In genomic region chr6:2433686-2434085, GRCh38 we compare ENCODE assay signal across 25 cellular contexts.
DNase-seq lines count a peak whose midpoint lies in the region; ATAC-seq and TF ChIP-seq lines count a peak whose summit lies in the region.
"Had no signal": no experiment of that assay in that cellular context is flagged by ENCODE, and none has a peak within 500 bp of the region (broad histone marks: within the 10 kb centered on the region; RNA-seq: fewer than 3 reads in every experiment).

No MANE protein-coding gene starts in this region.

- WGBS in spleen, 5 donors = 53 to 73% (median 63%) methylated on average over 4 to 8 of the region's 8 CpGs

- H2AFZ ChIP-seq in HCT116 (ENCODE audit: low read depth, low read length, poor library complexity, severe bottlenecking) = peak overlapping the region; percentile 7

- TF ChIP-seq RAD21 in HCT116 (IDR thresholded peaks at IDR 0.05; ENCODE audit: low read depth) = no peak

- no peaks in the 10 kb centered on the region for H3K27me3 Mint-ChIP-seq in T-helper 17 cell

- no peaks in the 10 kb centered on the region for H3K4me1 Mint-ChIP-seq in T-helper 17 cell
- H3K4me1 Mint-ChIP-seq: naive thymus-derived CD8-positive, alpha-beta T cell; WTC11 had no signal

- no peak for DNase-seq in HCT116 (ENCODE audit: low read depth, low spot score)
- peak; percentile 38 for DNase-seq in OCI-M1 (lab: John Stamatoyannopoulos, UW)
- DNase-seq in foreskin keratinocyte = no peak
- DNase-seq in spleen = peak; percentile 76
- no peak for DNase-seq in inferior parietal cortex (ENCODE audit: extremely low spot score)
- DNase-seq in NCI-H345 treated with DMSO at 0.1 percent for 48 hours (lab: John Stamatoyannopoulos, UW; ENCODE audit: unreplicated experiment) = no peak
- DNase-seq in T-helper 17 cell = no peak
- DNase-seq: activated CD4-positive, alpha-beta memory T cell treated with anti-CD3 and anti-CD28 coated beads for 36 hours; activated gamma-delta T cell treated with Interleukin-2 at 50 U/mL for 16 hours; activated T-cell treated with anti-CD3 and anti-CD28 coated beads for 4 hours; CD8-positive, alpha-beta T cell; dermis blood vessel endothelial cell; foreskin fibroblast; GOT3; hippocampal formation; naive thymus-derived CD8-positive, alpha-beta T cell; NCI-H1105 treated with DMSO at 0.1 percent for 48 hours; NCI-H2081; ovary; right cardiac atrium; SIG-M5; stimulated activated CD4-positive, alpha-beta T cell treated with anti-CD3 and anti-CD28 coated beads, Interleukin-15, amount 100 ng/mL, for 24 hours; T-helper 2 cell had no signal

- TF ChIP-seq POLR2A in HCT116 (IDR thresholded peaks at IDR 0.05; ENCODE audit: borderline replicate concordance, extremely low read depth, insufficient read depth, insufficient read length) (no peak), spleen (IDR thresholded peaks at IDR 0.05) (no peak)

- no peaks in the 10 kb centered on the region for H3K79me2 ChIP-seq in HCT116 (ENCODE audit: insufficient read depth, low read length)

- CTCF ChIA-PET in HCT116 (lab: Charles Lee) = no interaction called here

- no peaks in the 10 kb centered on the region for H3K9me2 ChIP-seq in HCT116 (ENCODE audit: insufficient read depth)

- no peak overlapping the region for H3K4me3 Mint-ChIP-seq in T-helper 17 cell
- H3K4me3 Mint-ChIP-seq: activated CD4-positive, alpha-beta memory T cell treated with anti-CD3 and anti-CD28 coated beads for 36 hours; CD8-positive, alpha-beta T cell; naive thymus-derived CD8-positive, alpha-beta T cell; WTC11 had no signal

- H3K27ac ChIP-seq in HCT116 (ENCODE audit: low read depth, low read length) (peak overlapping the region; percentile 32; the same call in 1 of the 2 replicates), foreskin keratinocyte (peak overlapping the region; percentile 61), spleen (no peak overlapping the region)
- H3K27ac ChIP-seq: ovary had no signal

- H3K36me3 Mint-ChIP-seq in T-helper 17 cell (ENCODE audit: low read depth) = peaks cover 6% of the 10 kb centered on the region
- H3K36me3 Mint-ChIP-seq: activated CD4-positive, alpha-beta memory T cell treated with anti-CD3 and anti-CD28 coated beads for 36 hours; CD8-positive, alpha-beta T cell; WTC11 had no signal

- H3K4me3 ChIP-seq in HCT116 (replicated peaks in 1 of 2; ENCODE audit: low read depth in 1 of 2, low read length in 2 of 2) (peak overlapping the region in 1 of 2 experiments; percentile 31; a peak in 1 of 4 replicates), spleen (no peak overlapping the region)
- H3K4me3 ChIP-seq: K562, ovary had no signal

- peak overlapping the region; percentile 76 for H3K4me2 ChIP-seq in HCT116 (ENCODE audit: low read length)

- ATAC-seq in HCT116 (peak; percentile 48; the same call in 1 of the 2 replicates), foreskin keratinocyte (peak; percentile 23), T-helper 17 cell (no peak)
- ATAC-seq: CD8-positive, alpha-beta T cell; K562; naive thymus-derived CD8-positive, alpha-beta T cell; right cardiac atrium; WTC11 had no signal

- no peak overlapping the region for H3K27ac Mint-ChIP-seq in T-helper 17 cell
- H3K27ac Mint-ChIP-seq: activated CD4-positive, alpha-beta memory T cell treated with anti-CD3 and anti-CD28 coated beads for 36 hours; CD8-positive, alpha-beta T cell; WTC11 had no signal

- H3K27me3 ChIP-seq in HCT116 (ENCODE audit: insufficient read depth, low read length) (no peaks in the 10 kb centered on the region), foreskin keratinocyte (peaks cover 2% of the 10 kb centered on the region), spleen (replicated peaks in 1 of 7) (no peaks in the 10 kb centered on the region)
- H3K27me3 ChIP-seq: ovary had no signal

- no peak for TF ChIP-seq CTCF in HCT116 (IDR thresholded peaks at IDR 0.05 in 2 of 3, conservative IDR thresholded peaks at IDR 0.05 in 1 of 3; ENCODE audit: borderline replicate concordance in 1 of 3, insufficient read depth in 1 of 3, low read depth in 2 of 3, low read length in 2 of 3)
- TF ChIP-seq CTCF in foreskin keratinocyte (conservative IDR thresholded peaks at IDR 0.05) = no peak
- no peak for TF ChIP-seq CTCF in spleen (IDR thresholded peaks at IDR 0.05 in 8 of 11, conservative IDR thresholded peaks at IDR 0.05 in 3 of 11)

- no TSS peak for BruUV-seq in HCT116 (replicated peaks; lab: Mats Ljungman, UMichigan)

- RAD21 ChIA-PET in HCT116 (lab: Charles Lee; ENCODE audit: low non-redundant PET in 1 of 2, low total read pairs in 2 of 2, uncharacterized antibody in 2 of 2, unreplicated experiment in 2 of 2) = no interaction called here

- H4K20me1 ChIP-seq in HCT116 (ENCODE audit: insufficient read depth) = no peaks in the 10 kb centered on the region

- H3K36me3 ChIP-seq in HCT116 (ENCODE audit: control insufficient read depth in 1 of 2, insufficient read depth in 2 of 2, low read length in 2 of 2) = no peaks in the 10 kb centered on the region
- no peaks in the 10 kb centered on the region for H3K36me3 ChIP-seq in spleen
- H3K36me3 ChIP-seq: ovary had no signal

- intact Hi-C loops in HCT116 (cut with micrococcal nuclease) (no loop called here), spleen (cut with DNase I; ENCODE audit: low total_unique reads) (no loop called here)

- H3K9ac ChIP-seq in HCT116 (ENCODE audit: low read length) = peak overlapping the region; percentile 51

- POLR2A ChIA-PET in HCT116 (lab: Charles Lee) = no interaction called here

- H3K4me1 ChIP-seq in HCT116 (ENCODE audit: control insufficient read depth in 1 of 2, insufficient read depth in 2 of 2, low read length in 2 of 2) (peaks cover 12 to 50% of the 10 kb centered on the region in 2 experiments), foreskin keratinocyte (peaks cover 25% of the 10 kb centered on the region), spleen (no peaks in the 10 kb centered on the region)

- H3K9me3 ChIP-seq in HCT116 (ENCODE audit: control insufficient read depth in 1 of 2, insufficient read depth in 1 of 2, low read depth in 1 of 2, low read length in 2 of 2) (no peaks in the 10 kb centered on the region), spleen (no peaks in the 10 kb centered on the region), T-helper 17 cell (ENCODE audit: control insufficient read depth, low read length, poor library complexity, severe bottlenecking) (no peaks in the 10 kb centered on the region)
- H3K9me3 ChIP-seq: ovary had no signal

TF ChIP-seq in HCT116, 20 proteins besides CTCF, POLR2A, EP300 and RAD21 (continues in another document):
- no peak for TF ChIP-seq CBX3 (IDR thresholded peaks at IDR 0.05; ENCODE audit: low read depth)
- TF ChIP-seq SP1 (IDR thresholded peaks at IDR 0.05; ENCODE audit: low read depth) = no peak
- TF ChIP-seq FOSL1 (IDR thresholded peaks at IDR 0.05; ENCODE audit: low read depth) = no peak
- TF ChIP-seq SRF (IDR thresholded peaks at IDR 0.05; ENCODE audit: low read depth) = no peak
- no peak for TF ChIP-seq MAX (IDR thresholded peaks at IDR 0.05)
- no peak for TF ChIP-seq ZBTB33 (IDR thresholded peaks at IDR 0.05; ENCODE audit: extremely low read depth, insufficient replicate concordance, low read length)
- TF ChIP-seq TCF7L2 (IDR thresholded peaks at IDR 0.05; ENCODE audit: borderline replicate concordance, extremely low read depth, insufficient read depth, insufficient read length) = no peak
- no peak for TF ChIP-seq ELF1 (IDR thresholded peaks at IDR 0.05; ENCODE audit: borderline replicate concordance, low read depth)
- TF ChIP-seq EGR1 (IDR thresholded peaks at IDR 0.05; ENCODE audit: low read depth) = no peak
- no peak for TF ChIP-seq EZH2phosphoT487 (IDR thresholded peaks at IDR 0.05; ENCODE audit: borderline replicate concordance)
- TF ChIP-seq SIN3A (IDR thresholded peaks at IDR 0.05; ENCODE audit: low read depth) = no peak
- no peak for TF ChIP-seq JUND (IDR thresholded peaks at IDR 0.05)

Comparison
In these comparisons a context has a peak if more than half of its experiments do, and no peak if none do; other contexts are left out.
1. DNase-seq: peak in OCI-M1 (single experiment) and spleen (single experiment); none in HCT116 (single experiment), foreskin keratinocyte (0 of 2), inferior parietal cortex (single experiment), NCI-H345 treated with DMSO at 0.1 percent for 48 hours (single experiment) and T-helper 17 cell (0 of 3).
2. H3K27ac ChIP-seq: peak in HCT116 (single experiment) and foreskin keratinocyte (single experiment); none in spleen (0 of 8).